Comparison of ENCODE assay signal across 8 cellular contexts in genomic region chr9:124941689-124942561, GRCh38.
A peak's percentile ranks its signal among the peaks of the same experiment; 100 is the strongest.
DNase-seq lines count a peak whose midpoint lies in the region; ATAC-seq and TF ChIP-seq lines count a peak whose summit lies in the region.

No MANE protein-coding gene starts in this region.

- H3K4me1 ChIP-seq in mucosa of rectum (ENCODE audit: control insufficient read depth in 2 of 2, insufficient read depth in 2 of 2, low read length in 2 of 2) = peaks cover 4 to 8% of the 10 kb centered on the region in 2 donors

- CTCF ChIA-PET in GM10248 (lab: Yijun Ruan, JAX) = interaction anchor here (1.0 to 1.3 kb wide), 2 partner anchors 12 to 20 kb away, joined by 3 to 4 read pairs; no protein-coding TSS in a partner anchor

- peak overlapping the region; percentile 98 to 99 for H3K27ac ChIP-seq in mucosa of rectum (ENCODE audit: low read depth in 2 of 2, low read length in 2 of 2)

- TF ChIP-seq CTCF in GM10248 (IDR thresholded peaks at IDR 0.05; ENCODE audit: control extremely low read depth, extremely low read depth, low read depth, missing control alignments) (no peak), epithelial cell of esophagus (IDR thresholded peaks at IDR 0.05; ENCODE audit: insufficient read depth, low read depth, low read length, missing control alignments) (no peak)

- H3K36me3 ChIP-seq in mucosa of rectum (ENCODE audit: control insufficient read depth in 2 of 2, insufficient read depth in 2 of 2, low read length in 2 of 2) = no peaks in the 10 kb centered on the region

- DNase-seq in GM10248 (ENCODE audit: extremely low spot score) (peak; percentile 32), NCI-H748 (lab: John Stamatoyannopoulos, UW; ENCODE audit: unreplicated experiment) (peak; percentile 67), epithelial cell of esophagus (ENCODE audit: low read depth) (no peak), NCI-H187 treated with DMSO at 0.1 percent for 48 hours (lab: John Stamatoyannopoulos, UW) (no peak)
- DNase-seq in activated CD8-positive, alpha-beta memory T cell treated with anti-CD3 and anti-CD28 coated beads, Interleukin-2, amount 50 U/mL, for 24 hours (ENCODE audit: extremely low read depth) = peak; percentile 21
- peak; percentile 77 for DNase-seq in stimulated activated CD8-positive, alpha-beta memory T cell treated with anti-CD3 and anti-CD28 coated beads, Interleukin-4, amount 100 ng/mL, for 48 hours

- peak overlapping the region; percentile 82 for H3K4me3 ChIP-seq in epithelial cell of esophagus (ENCODE audit: low read length)
- peak overlapping the region; percentile 95 to 99 for H3K4me3 ChIP-seq in mucosa of rectum (ENCODE audit: low read length in 2 of 2)

- ATAC-seq in HG02571 (IDR thresholded peaks at IDR 0.05; ENCODE audit: unreplicated experiment) = peak; percentile 15

- no peaks in the 10 kb centered on the region for H3K9me3 ChIP-seq in mucosa of rectum (ENCODE audit: control insufficient read depth in 2 of 2, low read length in 2 of 2)

- POLR2A ChIA-PET in GM10248 (lab: Yijun Ruan, JAX) = no interaction called here

- no peaks in the 10 kb centered on the region for H3K27me3 ChIP-seq in mucosa of rectum (ENCODE audit: control insufficient read depth in 2 of 2, insufficient read depth in 2 of 2, low read length in 2 of 2)

- H3K9ac ChIP-seq in mucosa of rectum (ENCODE audit: low read depth in 1 of 2, low read length in 2 of 2) = peak overlapping the region; percentile 86 to 99

Comparison
In these comparisons a context has a peak if more than half of its experiments do, and no peak if none do; other contexts are left out.
1. DNase-seq: peak in GM10248 (single experiment), NCI-H748 (single experiment), activated CD8-positive, alpha-beta memory T cell treated with anti-CD3 and anti-CD28 coated beads, Interleukin-2, amount 50 U/mL, for 24 hours (single experiment) and stimulated activated CD8-positive, alpha-beta memory T cell treated with anti-CD3 and anti-CD28 coated beads, Interleukin-4, amount 100 ng/mL, for 48 hours (single experiment); none in epithelial cell of esophagus (single experiment) and NCI-H187 treated with DMSO at 0.1 percent for 48 hours (single experiment).